Comparison of ENCODE assay signal across 29 cellular contexts in genomic region chr7:111256391-111256790, GRCh38.
"Had no signal": no experiment of that assay in that cellular context is flagged by ENCODE, and none has a peak within 500 bp of the region (broad histone marks: within the 10 kb centered on the region; RNA-seq: fewer than 3 reads in every experiment).

No MANE protein-coding gene starts in this region.

- H3K4me3 ChIP-seq: adrenal gland, body of pancreas, breast epithelium, SJCRH30 had no signal

- DNase-seq: activated B cell treated with CpG ODN at 0.5 μM for 24 hours; activated CD4-positive, alpha-beta memory T cell treated with anti-CD3 and anti-CD28 coated beads for 36 hours; activated CD4-positive, alpha-beta T cell treated with anti-CD3 and anti-CD28 coated beads for 4 hours; activated CD4-positive, alpha-beta T cell treated with anti-CD3 and anti-CD28 coated beads, Interleukin-2, amount 50 U/mL, for 1 hour; activated CD4-positive, CD25-positive, alpha-beta regulatory T cell treated with anti-CD3 and anti-CD28 coated beads, Interleukin-2, amount 50 U/mL, for 72 hours; activated CD8-positive, alpha-beta memory T cell treated with anti-CD3 and anti-CD28 coated beads, Interleukin-2, amount 50 U/mL, for 4 hours; activated gamma-delta T cell treated with Interleukin-2 at 50 U/mL for 16 hours; activated naive CD4-positive, alpha-beta T cell treated with anti-CD3 and anti-CD28 coated beads for 36 hours; activated T-cell treated with anti-CD3 and anti-CD28 coated beads for 4 hours; activated T-cell treated with anti-CD3 and anti-CD28 coated beads, Interleukin-2, amount 50 U/mL, for 4 hours; adrenal gland; body of pancreas; Karpas-422; KBM-7; NCI-H1105; NCI-H1417 treated with DMSO at 0.1 percent for 48 hours; NCI-H187 treated with DMSO at 0.1 percent for 48 hours; NCI-H2081 treated with DMSO at 0.1 percent for 48 hours; NCI-H2171 treated with DMSO at 0.1 percent for 48 hours; NCI-H345; NCI-H524 treated with DMSO at 0.1 percent for 48 hours; SHP77; SJCRH30; SW 1271; T-helper 1 cell; T-helper 2 cell; T-helper 9 cell had no signal

- H3K9me3 ChIP-seq: adrenal gland, body of pancreas, breast epithelium had no signal

- H3K27ac ChIP-seq: adrenal gland, body of pancreas, breast epithelium, SJCRH30, VCaP had no signal

- H3K27me3 ChIP-seq: adrenal gland, body of pancreas, breast epithelium, SJCRH30 had no signal

- H3K36me3 ChIP-seq: adrenal gland, breast epithelium, SJCRH30 had no signal

- H3K4me1 ChIP-seq: adrenal gland, body of pancreas, breast epithelium, SJCRH30 had no signal
